34 cellular contexts compared by ENCODE assay signal in the genomic region with DNA sequence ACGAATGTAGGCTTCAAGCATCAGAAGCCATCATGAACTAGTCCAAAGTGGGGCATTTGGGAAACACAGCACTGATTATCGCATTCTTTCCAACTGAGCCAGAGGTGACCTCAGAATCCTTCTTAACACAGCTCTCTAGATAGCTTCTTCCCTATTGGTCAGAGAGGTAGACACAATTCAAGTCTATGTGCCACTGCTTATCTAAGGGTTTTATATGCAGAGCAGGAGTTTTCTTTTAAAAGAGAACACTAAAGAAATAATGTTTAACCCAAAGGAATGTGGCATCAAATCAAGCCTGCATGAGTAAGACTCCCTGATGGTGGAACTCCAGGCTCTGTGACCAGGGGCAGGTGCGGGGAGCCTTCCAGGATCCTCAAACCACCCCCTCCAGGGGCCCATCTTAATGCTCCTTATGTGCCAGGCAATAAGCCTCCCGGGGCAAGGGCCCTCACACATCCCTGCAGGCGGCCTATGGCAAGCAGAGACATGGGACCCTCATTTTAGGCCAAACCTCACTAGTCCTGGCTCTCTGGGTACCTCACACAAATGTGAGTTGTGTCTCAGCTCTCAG. TPM values are rescaled to one million over a fixed set of nuclear protein-coding genes. Genes with fewer than 3 reads are reported as not detected.
DNase-seq lines count a peak whose midpoint lies in the region; ATAC-seq, FAIRE-seq and TF ChIP-seq lines count a peak whose summit lies in the region.
"Had no signal": no experiment of that assay in that cellular context is flagged by ENCODE, and none has a peak within 500 bp of the region (broad histone marks: within the 10 kb centered on the region; RNA-seq: fewer than 3 reads in every experiment).

No MANE protein-coding gene starts in this region.

- H3K4me1 ChIP-seq in astrocyte (ENCODE audit: insufficient read depth, low read length): peaks cover 13% of the 10 kb centered on the region
- H3K4me1 ChIP-seq: neural progenitor cell, right lobe of liver had no signal

- H3K4me2 ChIP-seq in astrocyte (ENCODE audit: low read length): no peak overlapping the region
- H3K4me2 ChIP-seq: neural progenitor cell had no signal

- TF ChIP-seq CTCF in astrocyte (IDR thresholded peaks at IDR 0.05; ENCODE audit: insufficient read depth, low read depth, low read length): no peak

- peaks cover 14% of the 10 kb centered on the region for H3K36me3 Mint-ChIP-seq in astrocyte (ENCODE audit: low read depth, unreplicated experiment)
- H3K36me3 Mint-ChIP-seq: activated naive CD8-positive, alpha-beta T cell treated with anti-CD3 and anti-CD28 coated beads for 36 hours; CD4-positive, CD25-positive, alpha-beta regulatory T cell; memory B cell; neural progenitor cell; WTC11 had no signal

- no peaks in the 10 kb centered on the region for H3K27me3 ChIP-seq in astrocyte (ENCODE audit: insufficient read depth, low read length)
- H3K27me3 ChIP-seq: ascending aorta, neural progenitor cell, right lobe of liver, tibial artery, vagina had no signal

- H3K4me3 Mint-ChIP-seq in astrocyte (ENCODE audit: unreplicated experiment): no peak overlapping the region
- H3K4me3 Mint-ChIP-seq: activated CD4-positive, alpha-beta T cell treated with anti-CD3 and anti-CD28 coated beads, Interleukin-2, amount 10 ng/mL, durations not matched to agents 7 days and 5 days; activated naive CD8-positive, alpha-beta T cell treated with anti-CD3 and anti-CD28 coated beads for 36 hours; CD4-positive, CD25-positive, alpha-beta regulatory T cell; memory B cell; neural progenitor cell; WTC11 had no signal

- H3K27ac ChIP-seq in astrocyte (ENCODE audit: low read depth, low read length): no peak overlapping the region
- H3K27ac ChIP-seq: ascending aorta, neural progenitor cell, right lobe of liver, tibial artery, vagina had no signal

- no peak overlapping the region for H3K9ac ChIP-seq in astrocyte (ENCODE audit: low read length)
- H3K9ac ChIP-seq: neural progenitor cell had no signal

- no peak for FAIRE-seq in astrocyte (lab: Jason Lieb, UNC)
- FAIRE-seq: D721Med, GM18507, GM19239, H54, HTR-8/SVneo, K562 had no signal

- peak; percentile 64 for DNase-seq in EH (ENCODE audit: low read depth)
- DNase-seq in astrocyte (ENCODE audit: low read depth): peak; percentile 92
- peak; percentile 8 for DNase-seq in iris pigment epithelial cell (ENCODE audit: low read depth)
- DNase-seq in H4 (ENCODE audit: low spot score): no peak
- DNase-seq in midbrain (lab: John Stamatoyannopoulos, UW): no peak
- DNase-seq in 8988T: no peak
- DNase-seq: activated CD4-positive, alpha-beta T cell treated with anti-CD3 and anti-CD28 coated beads, Interleukin-2, amount 10 ng/mL, durations not matched to agents 7 days and 5 days; activated effector memory CD4-positive, alpha-beta T cell treated with anti-CD3 and anti-CD28 coated beads, Interleukin-2, amount 50 U/mL, for 16 hours; activated naive CD8-positive, alpha-beta T cell treated with anti-CD3 and anti-CD28 coated beads for 36 hours; activated T-cell treated with anti-CD3 and anti-CD28 coated beads, Interleukin-2, amount 50 U/mL, for 1 hour; AML-193; CD4-positive, CD25-positive, alpha-beta regulatory T cell; central memory CD4-positive, alpha-beta T cell; foreskin melanocyte; NCI-H1092; NCI-H1694 treated with DMSO at 0.1 percent for 48 hours; NCI-H2171 treated with DMSO at 0.1 percent for 48 hours; NCI-H510A; right lobe of liver; stimulated activated CD4-positive, alpha-beta T cell treated with anti-CD3 and anti-CD28 coated beads, Interleukin-4, amount 100 ng/mL, for 1 hour; tibial artery had no signal

- H4K20me1 ChIP-seq in astrocyte (ENCODE audit: insufficient read depth, low read length): peaks cover 4% of the 10 kb centered on the region

- peaks cover 2% of the 10 kb centered on the region for H3K9me3 Mint-ChIP-seq in astrocyte (ENCODE audit: unreplicated experiment)
- H3K9me3 Mint-ChIP-seq: activated CD4-positive, alpha-beta T cell treated with anti-CD3 and anti-CD28 coated beads, Interleukin-2, amount 10 ng/mL, durations not matched to agents 7 days and 5 days; activated naive CD8-positive, alpha-beta T cell treated with anti-CD3 and anti-CD28 coated beads for 36 hours; memory B cell; neural progenitor cell; WTC11 had no signal

- no peaks in the 10 kb centered on the region for H3K79me2 ChIP-seq in astrocyte (ENCODE audit: insufficient read depth, low read length)

- H3K4me3 ChIP-seq in astrocyte (ENCODE audit: insufficient read depth, low read depth, low read length): no peak overlapping the region
- H3K4me3 ChIP-seq: ascending aorta, K562, neural progenitor cell, right lobe of liver, tibial artery, vagina had no signal

- H3K4me1 Mint-ChIP-seq in astrocyte (ENCODE audit: low read depth, unreplicated experiment): peaks cover 6% of the 10 kb centered on the region
- H3K4me1 Mint-ChIP-seq: memory B cell, neural progenitor cell had no signal

- no peaks in the 10 kb centered on the region for H3K9me3 ChIP-seq in astrocyte (ENCODE audit: insufficient read depth, low read depth, low read length)
- H3K9me3 ChIP-seq: ascending aorta, right lobe of liver, tibial artery, vagina had no signal

- no peak for ATAC-seq in GM19463 (IDR thresholded peaks at IDR 0.05; ENCODE audit: unreplicated experiment)
- ATAC-seq: esophagus mucosa, K562, right lobe of liver, WTC11 had no signal

- peaks cover 6% of the 10 kb centered on the region for H3K27me3 Mint-ChIP-seq in astrocyte (ENCODE audit: low read depth, unreplicated experiment)
- H3K27me3 Mint-ChIP-seq: memory B cell had no signal

- no peaks in the 10 kb centered on the region for H3K36me3 ChIP-seq in astrocyte (ENCODE audit: insufficient read depth, low read length)
- H3K36me3 ChIP-seq: ascending aorta, neural progenitor cell, right lobe of liver, tibial artery, vagina had no signal

- H3K27ac Mint-ChIP-seq in astrocyte (ENCODE audit: unreplicated experiment): no peak overlapping the region
- H3K27ac Mint-ChIP-seq: activated CD4-positive, alpha-beta T cell treated with anti-CD3 and anti-CD28 coated beads, Interleukin-2, amount 10 ng/mL, durations not matched to agents 7 days and 5 days; activated naive CD8-positive, alpha-beta T cell treated with anti-CD3 and anti-CD28 coated beads for 36 hours; CD4-positive, CD25-positive, alpha-beta regulatory T cell; memory B cell; neural progenitor cell; WTC11 had no signal

- no peak overlapping the region for H2AFZ ChIP-seq in astrocyte (ENCODE audit: low read depth, low read length)
- H2AFZ ChIP-seq: neural progenitor cell had no signal

RNA-seq across cellular contexts. Expression of a gene that starts 13.8 kb away (rescaled TPM):
- 7.9 and 11.1 TPM in 2 replicates for total RNA-seq in astrocyte
- total RNA-seq in H4 (2014; rRNA removed; shearing (Covaris generic)): 5.4 and 5.5 TPM in 2 replicates

Comparison
In these comparisons a context has a peak if more than half of its experiments do, and no peak if none do; other contexts are left out.
1. DNase-seq: peak in EH (single experiment), astrocyte (single experiment) and iris pigment epithelial cell (single experiment); none in H4 (single experiment), midbrain (single experiment) and 8988T (single experiment).